ENCODE assay signal across 3 cellular contexts in the genomic region with DNA sequence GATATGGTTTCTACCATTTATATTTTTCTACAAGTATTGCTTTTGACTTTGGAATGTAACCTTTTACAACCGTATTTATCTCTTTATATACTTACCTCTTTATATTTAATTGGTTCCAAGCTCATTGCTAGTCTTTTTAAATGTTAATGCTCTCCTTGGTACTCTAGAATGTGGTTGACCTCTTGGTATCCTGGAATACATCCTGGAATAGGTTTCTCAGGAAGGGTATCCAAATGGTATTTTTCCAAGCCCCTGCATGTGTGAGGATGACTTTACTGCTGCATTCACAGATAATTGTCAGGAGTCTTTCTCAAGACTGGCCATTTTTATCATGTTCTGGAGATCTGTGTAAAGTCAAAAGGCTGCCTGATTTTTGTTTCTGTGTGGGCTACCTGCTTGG.
A peak's percentile ranks its signal among the peaks of the same experiment; 100 is the strongest.
TF ChIP-seq lines count a peak whose summit lies in the region.

No MANE protein-coding gene starts in this region.

TF ChIP-seq in HEK293, 187 proteins besides CTCF, POLR2A, EP300 and RAD21:
- no peak for TF ChIP-seq ZEB2 (tag by site-specific recombination; IDR thresholded peaks at IDR 0.05)
- no peak for TF ChIP-seq TCF7L2 (IDR thresholded peaks at IDR 0.05; ENCODE audit: borderline replicate concordance, low read depth, low read length)
- no peak for TF ChIP-seq OSR2 (tag by site-specific recombination; IDR thresholded peaks at IDR 0.05)
- no peak for TF ChIP-seq ZNF626 (tag by site-specific recombination; IDR thresholded peaks at IDR 0.05)
- TF ChIP-seq, protein P1, sequence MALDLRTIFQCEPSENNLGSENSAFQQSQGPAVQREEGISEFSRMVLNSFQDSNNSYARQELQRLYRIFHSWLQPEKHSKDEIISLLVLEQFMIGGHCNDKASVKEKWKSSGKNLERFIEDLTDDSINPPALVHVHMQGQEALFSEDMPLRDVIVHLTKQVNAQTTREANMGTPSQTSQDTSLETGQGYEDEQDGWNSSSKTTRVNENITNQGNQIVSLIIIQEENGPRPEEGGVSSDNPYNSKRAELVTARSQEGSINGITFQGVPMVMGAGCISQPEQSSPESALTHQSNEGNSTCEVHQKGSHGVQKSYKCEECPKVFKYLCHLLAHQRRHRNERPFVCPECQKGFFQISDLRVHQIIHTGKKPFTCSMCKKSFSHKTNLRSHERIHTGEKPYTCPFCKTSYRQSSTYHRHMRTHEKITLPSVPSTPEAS (tag by site-specific recombination; IDR thresholded peaks at IDR 0.05): no peak
- TF ChIP-seq, protein P2, sequence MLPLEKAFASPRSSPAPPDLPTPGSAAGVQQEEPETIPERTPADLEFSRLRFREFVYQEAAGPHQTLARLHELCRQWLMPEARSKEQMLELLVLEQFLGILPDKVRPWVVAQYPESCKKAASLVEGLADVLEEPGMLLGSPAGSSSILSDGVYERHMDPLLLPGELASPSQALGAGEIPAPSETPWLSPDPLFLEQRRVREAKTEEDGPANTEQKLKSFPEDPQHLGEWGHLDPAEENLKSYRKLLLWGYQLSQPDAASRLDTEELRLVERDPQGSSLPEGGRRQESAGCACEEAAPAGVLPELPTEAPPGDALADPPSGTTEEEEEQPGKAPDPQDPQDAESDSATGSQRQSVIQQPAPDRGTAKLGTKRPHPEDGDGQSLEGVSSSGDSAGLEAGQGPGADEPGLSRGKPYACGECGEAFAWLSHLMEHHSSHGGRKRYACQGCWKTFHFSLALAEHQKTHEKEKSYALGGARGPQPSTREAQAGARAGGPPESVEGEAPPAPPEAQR (tag by site-specific recombination; IDR thresholded peaks at IDR 0.05): no peak
- no peak for TF ChIP-seq ZNF670 (tag by site-specific recombination; IDR thresholded peaks at IDR 0.05; ENCODE audit: low read depth)
- no peak for TF ChIP-seq ZNF555 (tag by site-specific recombination; conservative IDR thresholded peaks at IDR 0.05)
- TF ChIP-seq BCL11B (tag by site-specific recombination; IDR thresholded peaks at IDR 0.05; ENCODE audit: low read depth): no peak
- no peak for TF ChIP-seq ZNF2 (tag by site-specific recombination; IDR thresholded peaks at IDR 0.05)
- TF ChIP-seq RBAK (tag by site-specific recombination; IDR thresholded peaks at IDR 0.05): no peak
- TF ChIP-seq ZNF549 (tag by site-specific recombination; IDR thresholded peaks at IDR 0.05): no peak
- peak; percentile 87; the same call in 1 of the 2 replicates for TF ChIP-seq ZNF624 (tag by site-specific recombination; IDR thresholded peaks at IDR 0.05)
- peak; percentile 97 for TF ChIP-seq SETDB1 (IDR thresholded peaks at IDR 0.05; ENCODE audit: insufficient read length, low read length)
- no peak for TF ChIP-seq ZNF426 (tag by site-specific recombination; IDR thresholded peaks at IDR 0.05)
- no peak for TF ChIP-seq ZNF140 (tag by site-specific recombination; IDR thresholded peaks at IDR 0.05)
- no peak for TF ChIP-seq ZNF335 (tag by site-specific recombination; conservative IDR thresholded peaks at IDR 0.05)

TF ChIP-seq in WTC11, 78 proteins besides CTCF, POLR2A, EP300 and RAD21:
- 0 out of 2 replicates have a peak, but pooled peaks have one; percentile 13 for TF ChIP-seq GTF2I (CRISPR knock-in tag; conservative IDR thresholded peaks at IDR 0.05)
- TF ChIP-seq, protein P3, sequence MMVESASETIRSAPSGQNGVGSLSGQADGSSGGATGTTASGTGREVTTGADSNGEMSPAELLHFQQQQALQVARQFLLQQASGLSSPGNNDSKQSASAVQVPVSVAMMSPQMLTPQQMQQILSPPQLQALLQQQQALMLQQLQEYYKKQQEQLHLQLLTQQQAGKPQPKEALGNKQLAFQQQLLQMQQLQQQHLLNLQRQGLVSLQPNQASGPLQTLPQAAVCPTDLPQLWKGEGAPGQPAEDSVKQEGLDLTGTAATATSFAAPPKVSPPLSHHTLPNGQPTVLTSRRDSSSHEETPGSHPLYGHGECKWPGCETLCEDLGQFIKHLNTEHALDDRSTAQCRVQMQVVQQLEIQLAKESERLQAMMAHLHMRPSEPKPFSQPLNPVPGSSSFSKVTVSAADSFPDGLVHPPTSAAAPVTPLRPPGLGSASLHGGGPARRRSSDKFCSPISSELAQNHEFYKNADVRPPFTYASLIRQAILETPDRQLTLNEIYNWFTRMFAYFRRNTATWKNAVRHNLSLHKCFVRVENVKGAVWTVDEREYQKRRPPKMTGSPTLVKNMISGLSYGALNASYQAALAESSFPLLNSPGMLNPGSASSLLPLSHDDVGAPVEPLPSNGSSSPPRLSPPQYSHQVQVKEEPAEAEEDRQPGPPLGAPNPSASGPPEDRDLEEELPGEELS (CRISPR knock-in tag; IDR thresholded peaks at IDR 0.05): no peak
- TF ChIP-seq, protein P4, sequence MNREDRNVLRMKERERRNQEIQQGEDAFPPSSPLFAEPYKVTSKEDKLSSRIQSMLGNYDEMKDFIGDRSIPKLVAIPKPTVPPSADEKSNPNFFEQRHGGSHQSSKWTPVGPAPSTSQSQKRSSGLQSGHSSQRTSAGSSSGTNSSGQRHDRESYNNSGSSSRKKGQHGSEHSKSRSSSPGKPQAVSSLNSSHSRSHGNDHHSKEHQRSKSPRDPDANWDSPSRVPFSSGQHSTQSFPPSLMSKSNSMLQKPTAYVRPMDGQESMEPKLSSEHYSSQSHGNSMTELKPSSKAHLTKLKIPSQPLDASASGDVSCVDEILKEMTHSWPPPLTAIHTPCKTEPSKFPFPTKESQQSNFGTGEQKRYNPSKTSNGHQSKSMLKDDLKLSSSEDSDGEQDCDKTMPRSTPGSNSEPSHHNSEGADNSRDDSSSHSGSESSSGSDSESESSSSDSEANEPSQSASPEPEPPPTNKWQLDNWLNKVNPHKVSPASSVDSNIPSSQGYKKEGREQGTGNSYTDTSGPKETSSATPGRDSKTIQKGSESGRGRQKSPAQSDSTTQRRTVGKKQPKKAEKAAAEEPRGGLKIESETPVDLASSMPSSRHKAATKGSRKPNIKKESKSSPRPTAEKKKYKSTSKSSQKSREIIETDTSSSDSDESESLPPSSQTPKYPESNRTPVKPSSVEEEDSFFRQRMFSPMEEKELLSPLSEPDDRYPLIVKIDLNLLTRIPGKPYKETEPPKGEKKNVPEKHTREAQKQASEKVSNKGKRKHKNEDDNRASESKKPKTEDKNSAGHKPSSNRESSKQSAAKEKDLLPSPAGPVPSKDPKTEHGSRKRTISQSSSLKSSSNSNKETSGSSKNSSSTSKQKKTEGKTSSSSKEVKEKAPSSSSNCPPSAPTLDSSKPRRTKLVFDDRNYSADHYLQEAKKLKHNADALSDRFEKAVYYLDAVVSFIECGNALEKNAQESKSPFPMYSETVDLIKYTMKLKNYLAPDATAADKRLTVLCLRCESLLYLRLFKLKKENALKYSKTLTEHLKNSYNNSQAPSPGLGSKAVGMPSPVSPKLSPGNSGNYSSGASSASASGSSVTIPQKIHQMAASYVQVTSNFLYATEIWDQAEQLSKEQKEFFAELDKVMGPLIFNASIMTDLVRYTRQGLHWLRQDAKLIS (CRISPR knock-in tag; IDR thresholded peaks at IDR 0.05; ENCODE audit: borderline replicate concordance): no peak

TF ChIP-seq in H1, 55 proteins besides CTCF, POLR2A, EP300 and RAD21:
- TF ChIP-seq TCF12 (IDR thresholded peaks at IDR 0.05; ENCODE audit: low read depth, low read length): no peak
- 0 out of 2 replicates have a peak, but pooled peaks have one; percentile 28 for TF ChIP-seq KDM1A (IDR thresholded peaks at IDR 0.05; ENCODE audit: borderline replicate concordance, low read length)
